1 cellular context compared by ENCODE assay signal in genomic region chr6:21594427-21595264, GRCh38.
TF ChIP-seq lines count a peak whose summit lies in the region.

No MANE protein-coding gene starts in this region.

TF ChIP-seq in HepG2, 621 proteins besides CTCF, POLR2A, EP300 and RAD21 (continued from another document and continues in another):
- TF ChIP-seq HIVEP1 (CRISPR knock-in tag; IDR thresholded peaks at IDR 0.05) (peak; percentile 71; the same call in 1 of the 2 replicates), KLF16 (CRISPR knock-in tag; IDR thresholded peaks at IDR 0.05) (peak in 1 of 2 experiments; percentile 30; a peak in 1 of 4 replicates), GLI4 (CRISPR knock-in tag; IDR thresholded peaks at IDR 0.05; ENCODE audit: borderline replicate concordance) (no peak), HNF1B (CRISPR knock-in tag; IDR thresholded peaks at IDR 0.05) (0 out of 2 replicates have a peak, but pooled peaks have one; percentile 17), ZNF468 (CRISPR knock-in tag; IDR thresholded peaks at IDR 0.05) (0 out of 2 replicates have a peak, but pooled peaks have one; percentile 67), ZNF775 (CRISPR knock-in tag; IDR thresholded peaks at IDR 0.05; ENCODE audit: borderline replicate concordance) (no peak), ZNF20 (CRISPR knock-in tag; IDR thresholded peaks at IDR 0.05) (0 out of 2 replicates have a peak, but pooled peaks have one; percentile 55), PITX1 (CRISPR knock-in tag; IDR thresholded peaks at IDR 0.05) (peak; percentile 61; the same call in 1 of the 2 replicates), YEATS4 (CRISPR knock-in tag; IDR thresholded peaks at IDR 0.05; ENCODE audit: borderline replicate concordance) (peak; percentile 23; the same call in 1 of the 2 replicates), ZNF235 (CRISPR knock-in tag; IDR thresholded peaks at IDR 0.05; ENCODE audit: borderline replicate concordance) (peak; percentile 51; the same call in 1 of the 2 replicates), ZNF703 (CRISPR knock-in tag; IDR thresholded peaks at IDR 0.05; ENCODE audit: borderline replicate concordance) (0 out of 2 replicates have a peak, but pooled peaks have one; percentile 22), EEA1 (CRISPR knock-in tag; IDR thresholded peaks at IDR 0.05; ENCODE audit: borderline replicate concordance) (peak; percentile 44; the same call in 1 of the 2 replicates), LCORL (IDR thresholded peaks at IDR 0.05) (no peak), LCORL (CRISPR knock-in tag; IDR thresholded peaks at IDR 0.05) (0 out of 2 replicates have a peak, but pooled peaks have one; percentile 51), ZNF644 (CRISPR knock-in tag; IDR thresholded peaks at IDR 0.05; ENCODE audit: low read depth) (0 out of 2 replicates have a peak, but pooled peaks have one; percentile 10), CBX5 (CRISPR knock-in tag; IDR thresholded peaks at IDR 0.05; ENCODE audit: borderline replicate concordance) (0 out of 2 replicates have a peak, but pooled peaks have one; percentile 33), RNF2 (conservative IDR thresholded peaks at IDR 0.05; ENCODE audit: low read depth) (peak; percentile 48), CENPT (CRISPR knock-in tag; IDR thresholded peaks at IDR 0.05; ENCODE audit: low read depth) (peak; percentile 71; the same call in 1 of the 2 replicates), NR2C2 (CRISPR knock-in tag; IDR thresholded peaks at IDR 0.05; ENCODE audit: borderline replicate concordance) (no peak), ZNF777 (CRISPR knock-in tag; IDR thresholded peaks at IDR 0.05) (peak; percentile 72; the same call in 1 of the 2 replicates), KLF15 (CRISPR knock-in tag; IDR thresholded peaks at IDR 0.05; ENCODE audit: borderline replicate concordance) (peak; percentile 80; the same call in 1 of the 2 replicates), NRL (CRISPR knock-in tag; IDR thresholded peaks at IDR 0.05; ENCODE audit: borderline replicate concordance) (0 out of 2 replicates have a peak, but pooled peaks have one; percentile 64), ZNF724P (CRISPR knock-in tag; IDR thresholded peaks at IDR 0.05; ENCODE audit: borderline replicate concordance) (peak; percentile 19; the same call in 1 of the 2 replicates), MYC (CRISPR knock-in tag; IDR thresholded peaks at IDR 0.05; ENCODE audit: borderline replicate concordance) (peak; percentile 63), SAP130 (CRISPR knock-in tag; IDR thresholded peaks at IDR 0.05; ENCODE audit: low read depth) (no peak; the same call in 1 of the 2 replicates), ZMYM3 (CRISPR knock-in tag; IDR thresholded peaks at IDR 0.05) (peak; percentile 60; the same call in 1 of the 2 replicates), ZNF274 (CRISPR knock-in tag; IDR thresholded peaks at IDR 0.05) (peak; percentile 87), GTF3A (CRISPR knock-in tag; conservative IDR thresholded peaks at IDR 0.05) (no peak), ZNF776 (CRISPR knock-in tag; IDR thresholded peaks at IDR 0.05) (peak; percentile 71; the same call in 1 of the 2 replicates), ARID4A (CRISPR knock-in tag; IDR thresholded peaks at IDR 0.05; ENCODE audit: borderline replicate concordance) (peak; percentile 57; the same call in 1 of the 2 replicates), ZNF251 (CRISPR knock-in tag; IDR thresholded peaks at IDR 0.05) (no peak), NFYC (CRISPR knock-in tag; IDR thresholded peaks at IDR 0.05) (0 out of 2 replicates have a peak, but pooled peaks have one; percentile 12), ZFX (CRISPR knock-in tag; IDR thresholded peaks at IDR 0.05; ENCODE audit: low read depth) (0 out of 2 replicates have a peak, but pooled peaks have one; percentile 31), ZNF883 (CRISPR knock-in tag; IDR thresholded peaks at IDR 0.05; ENCODE audit: not compliant biosample characterization) (peak; percentile 58), ZNF552 (CRISPR knock-in tag; IDR thresholded peaks at IDR 0.05; ENCODE audit: borderline replicate concordance) (0 out of 2 replicates have a peak, but pooled peaks have one; percentile 73), KAT7 (CRISPR knock-in tag; IDR thresholded peaks at IDR 0.05; ENCODE audit: borderline replicate concordance) (0 out of 2 replicates have a peak, but pooled peaks have one; percentile 14), ATF7-NPFF (CRISPR knock-in tag; IDR thresholded peaks at IDR 0.05; ENCODE audit: low read depth) (peak; percentile 51; the same call in 1 of the 2 replicates), ZNF362 (CRISPR knock-in tag; IDR thresholded peaks at IDR 0.05; ENCODE audit: borderline replicate concordance) (no peak), HES4 (CRISPR knock-in tag; IDR thresholded peaks at IDR 0.05; ENCODE audit: borderline replicate concordance) (peak; percentile 79; the same call in 1 of the 2 replicates), DR1 (CRISPR knock-in tag; IDR thresholded peaks at IDR 0.05) (peak; percentile 60; the same call in 1 of the 2 replicates), ZNF839 (CRISPR knock-in tag; IDR thresholded peaks at IDR 0.05; ENCODE audit: borderline replicate concordance) (peak; percentile 61; the same call in 1 of the 2 replicates), ZNF782 (CRISPR knock-in tag; IDR thresholded peaks at IDR 0.05; ENCODE audit: borderline replicate concordance) (0 out of 2 replicates have a peak, but pooled peaks have one; percentile 51), MYPOP (CRISPR knock-in tag; IDR thresholded peaks at IDR 0.05) (peak; percentile 85)
- TF ChIP-seq, protein P1, sequence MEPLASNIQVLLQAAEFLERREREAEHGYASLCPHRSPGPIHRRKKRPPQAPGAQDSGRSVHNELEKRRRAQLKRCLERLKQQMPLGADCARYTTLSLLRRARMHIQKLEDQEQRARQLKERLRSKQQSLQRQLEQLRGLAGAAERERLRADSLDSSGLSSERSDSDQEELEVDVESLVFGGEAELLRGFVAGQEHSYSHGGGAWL (CRISPR knock-in tag; IDR thresholded peaks at IDR 0.05) = 0 out of 2 replicates have a peak, but pooled peaks have one; percentile 37
- TF ChIP-seq, protein P2, sequence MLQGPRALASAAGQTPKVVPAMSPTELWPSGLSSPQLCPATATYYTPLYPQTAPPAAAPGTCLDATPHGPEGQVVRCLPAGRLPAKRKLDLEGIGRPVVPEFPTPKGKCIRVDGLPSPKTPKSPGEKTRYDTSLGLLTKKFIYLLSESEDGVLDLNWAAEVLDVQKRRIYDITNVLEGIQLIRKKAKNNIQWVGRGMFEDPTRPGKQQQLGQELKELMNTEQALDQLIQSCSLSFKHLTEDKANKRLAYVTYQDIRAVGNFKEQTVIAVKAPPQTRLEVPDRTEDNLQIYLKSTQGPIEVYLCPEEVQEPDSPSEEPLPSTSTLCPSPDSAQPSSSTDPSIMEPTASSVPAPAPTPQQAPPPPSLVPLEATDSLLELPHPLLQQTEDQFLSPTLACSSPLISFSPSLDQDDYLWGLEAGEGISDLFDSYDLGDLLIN (CRISPR knock-in tag; IDR thresholded peaks at IDR 0.05; ENCODE audit: borderline replicate concordance) = 0 out of 2 replicates have a peak, but pooled peaks have one; percentile 32
- TF ChIP-seq, protein P3, sequence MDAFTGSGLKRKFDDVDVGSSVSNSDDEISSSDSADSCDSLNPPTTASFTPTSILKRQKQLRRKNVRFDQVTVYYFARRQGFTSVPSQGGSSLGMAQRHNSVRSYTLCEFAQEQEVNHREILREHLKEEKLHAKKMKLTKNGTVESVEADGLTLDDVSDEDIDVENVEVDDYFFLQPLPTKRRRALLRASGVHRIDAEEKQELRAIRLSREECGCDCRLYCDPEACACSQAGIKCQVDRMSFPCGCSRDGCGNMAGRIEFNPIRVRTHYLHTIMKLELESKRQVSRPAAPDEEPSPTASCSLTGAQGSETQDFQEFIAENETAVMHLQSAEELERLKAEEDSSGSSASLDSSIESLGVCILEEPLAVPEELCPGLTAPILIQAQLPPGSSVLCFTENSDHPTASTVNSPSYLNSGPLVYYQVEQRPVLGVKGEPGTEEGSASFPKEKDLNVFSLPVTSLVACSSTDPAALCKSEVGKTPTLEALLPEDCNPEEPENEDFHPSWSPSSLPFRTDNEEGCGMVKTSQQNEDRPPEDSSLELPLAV (CRISPR knock-in tag; conservative IDR thresholded peaks at IDR 0.05; ENCODE audit: low read depth) = 0 out of 2 replicates have a peak, but pooled peaks have one; percentile 70
- TF ChIP-seq, protein P4, sequence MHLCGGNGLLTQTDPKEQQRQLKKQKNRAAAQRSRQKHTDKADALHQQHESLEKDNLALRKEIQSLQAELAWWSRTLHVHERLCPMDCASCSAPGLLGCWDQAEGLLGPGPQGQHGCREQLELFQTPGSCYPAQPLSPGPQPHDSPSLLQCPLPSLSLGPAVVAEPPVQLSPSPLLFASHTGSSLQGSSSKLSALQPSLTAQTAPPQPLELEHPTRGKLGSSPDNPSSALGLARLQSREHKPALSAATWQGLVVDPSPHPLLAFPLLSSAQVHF (CRISPR knock-in tag; IDR thresholded peaks at IDR 0.05) = no peak; the same call in 1 of the 2 replicates
- TF ChIP-seq, protein P5, sequence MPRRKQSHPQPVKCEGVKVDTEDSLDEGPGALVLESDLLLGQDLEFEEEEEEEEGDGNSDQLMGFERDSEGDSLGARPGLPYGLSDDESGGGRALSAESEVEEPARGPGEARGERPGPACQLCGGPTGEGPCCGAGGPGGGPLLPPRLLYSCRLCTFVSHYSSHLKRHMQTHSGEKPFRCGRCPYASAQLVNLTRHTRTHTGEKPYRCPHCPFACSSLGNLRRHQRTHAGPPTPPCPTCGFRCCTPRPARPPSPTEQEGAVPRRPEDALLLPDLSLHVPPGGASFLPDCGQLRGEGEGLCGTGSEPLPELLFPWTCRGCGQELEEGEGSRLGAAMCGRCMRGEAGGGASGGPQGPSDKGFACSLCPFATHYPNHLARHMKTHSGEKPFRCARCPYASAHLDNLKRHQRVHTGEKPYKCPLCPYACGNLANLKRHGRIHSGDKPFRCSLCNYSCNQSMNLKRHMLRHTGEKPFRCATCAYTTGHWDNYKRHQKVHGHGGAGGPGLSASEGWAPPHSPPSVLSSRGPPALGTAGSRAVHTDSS (CRISPR knock-in tag; conservative IDR thresholded peaks at IDR 0.05) = no peak
- TF ChIP-seq, protein P6, sequence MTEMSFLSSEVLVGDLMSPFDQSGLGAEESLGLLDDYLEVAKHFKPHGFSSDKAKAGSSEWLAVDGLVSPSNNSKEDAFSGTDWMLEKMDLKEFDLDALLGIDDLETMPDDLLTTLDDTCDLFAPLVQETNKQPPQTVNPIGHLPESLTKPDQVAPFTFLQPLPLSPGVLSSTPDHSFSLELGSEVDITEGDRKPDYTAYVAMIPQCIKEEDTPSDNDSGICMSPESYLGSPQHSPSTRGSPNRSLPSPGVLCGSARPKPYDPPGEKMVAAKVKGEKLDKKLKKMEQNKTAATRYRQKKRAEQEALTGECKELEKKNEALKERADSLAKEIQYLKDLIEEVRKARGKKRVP (CRISPR knock-in tag; IDR thresholded peaks at IDR 0.05) = peak in 1 of 2 experiments; percentile 29; a peak in 2 of 4 replicates
- TF ChIP-seq, protein P7, sequence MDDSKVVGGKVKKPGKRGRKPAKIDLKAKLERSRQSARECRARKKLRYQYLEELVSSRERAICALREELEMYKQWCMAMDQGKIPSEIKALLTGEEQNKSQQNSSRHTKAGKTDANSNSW (CRISPR knock-in tag; IDR thresholded peaks at IDR 0.05; ENCODE audit: borderline replicate concordance) = 0 out of 2 replicates have a peak, but pooled peaks have one; percentile 7
